13 cellular contexts compared by ENCODE assay signal in genomic region chr2:241773511-241774418, GRCh38. TPM values are rescaled to one million over a fixed set of nuclear protein-coding genes. Genes with fewer than 3 reads are reported as not detected.
A peak's percentile ranks its signal among the peaks of the same experiment; 100 is the strongest.
DNase-seq lines count a peak whose midpoint lies in the region; ATAC-seq and TF ChIP-seq lines count a peak whose summit lies in the region.
"Had no signal": no experiment of that assay in that cellular context is flagged by ENCODE, and none has a peak within 500 bp of the region (broad histone marks: within the 10 kb centered on the region; RNA-seq: fewer than 3 reads in every experiment).

No MANE protein-coding gene starts in this region.

- in situ Hi-C loops in IMR-90 (cut with MboI; ENCODE audit: low sequenced_read_pairs), result no loop called here

- H3K9me3 ChIP-seq in IMR-90 (ENCODE audit: control insufficient read depth, insufficient read depth, low read length), result no peaks in the 10 kb centered on the region
- H3K9me3 ChIP-seq in SK-N-SH, result no peaks in the 10 kb centered on the region
- H3K9me3 ChIP-seq: gastroesophageal sphincter, tibial artery had no signal

- H3K56ac ChIP-seq in IMR-90 (ENCODE audit: extremely low read depth, insufficient read depth, low read length) (no peak overlapping the region), mesendoderm (ENCODE audit: low read length) (peak overlapping the region; percentile 7)

- peaks cover 16% of the 10 kb centered on the region for H3K36me3 Mint-ChIP-seq in Calu3 (ENCODE audit: insufficient read depth, unreplicated experiment)
- no peaks in the 10 kb centered on the region for H3K36me3 Mint-ChIP-seq in activated naive CD4-positive, alpha-beta T cell treated with anti-CD3 and anti-CD28 coated beads, Interleukin-2, amount 10 ng/mL, durations not matched to agents 7 days and 5 days

- TF ChIP-seq CTCF in Calu3 (IDR thresholded peaks at IDR 0.05; ENCODE audit: unreplicated experiment), result no peak
- TF ChIP-seq CTCF in IMR-90 (conservative IDR thresholded peaks at IDR 0.05; ENCODE audit: low read depth, low read length), result no peak
- no peak for TF ChIP-seq CTCF in SK-N-SH (IDR thresholded peaks at IDR 0.05)
- no peak for TF ChIP-seq CTCF in foreskin keratinocyte (conservative IDR thresholded peaks at IDR 0.05)

- H2BK20ac ChIP-seq in IMR-90 (ENCODE audit: low read depth, low read length), result no peak overlapping the region

- no peak overlapping the region for H4K8ac ChIP-seq in IMR-90 (ENCODE audit: low read depth in 2 of 2, low read length in 2 of 2)
- no peak overlapping the region for H4K8ac ChIP-seq in mesendoderm (ENCODE audit: low read depth, low read length)

- H3K4me3 Mint-ChIP-seq in Calu3 (ENCODE audit: low read depth, unreplicated experiment), result no peak overlapping the region
- H3K4me3 Mint-ChIP-seq in activated naive CD4-positive, alpha-beta T cell treated with anti-CD3 and anti-CD28 coated beads, Interleukin-2, amount 10 ng/mL, durations not matched to agents 7 days and 5 days, result no peak overlapping the region
- H3K4me3 Mint-ChIP-seq: activated naive CD4-positive, alpha-beta T cell treated with anti-CD3 and anti-CD28 coated beads for 36 hours had no signal

- H2BK5ac ChIP-seq in IMR-90 (ENCODE audit: low read depth, low read length, poor library complexity, severe bottlenecking) (no peak overlapping the region), mesendoderm (ENCODE audit: low read length) (no peak overlapping the region)

- H3K4me2 ChIP-seq in IMR-90 (ENCODE audit: low read depth, low read length) (no peak overlapping the region), SK-N-SH (no peak overlapping the region), mesendoderm (ENCODE audit: low read length) (no peak overlapping the region)

- H3K36me3 ChIP-seq in IMR-90 (ENCODE audit: control insufficient read depth, insufficient read depth, low read length) (no peaks in the 10 kb centered on the region), SK-N-SH (replicated peaks in 1 of 2; ENCODE audit: control insufficient read depth in 1 of 2, insufficient read depth in 2 of 2, low read length in 1 of 2) (no peaks in the 10 kb centered on the region), mesendoderm (ENCODE audit: control insufficient read depth, insufficient read depth, low read length) (no peaks in the 10 kb centered on the region)

- no peak overlapping the region for H3K14ac ChIP-seq in IMR-90 (replicated peaks; ENCODE audit: low read depth, low read length)

- ATAC-seq in IMR-90 (ENCODE audit: low read depth), result no peak
- no peak for ATAC-seq in HG02571 (IDR thresholded peaks at IDR 0.05; ENCODE audit: unreplicated experiment)
- ATAC-seq in foreskin keratinocyte, result no peak
- ATAC-seq: gastroesophageal sphincter had no signal

- BruUV-seq in Calu3 (replicated peaks; lab: Mats Ljungman, UMichigan) (no TSS peak), IMR-90 (replicated peaks; lab: Mats Ljungman, UMichigan) (no TSS peak)

- TF ChIP-seq EP300 in SK-N-SH (IDR thresholded peaks at IDR 0.05; ENCODE audit: borderline replicate concordance in 1 of 2, low read depth in 1 of 2, low read length in 1 of 2), result no peak

- H3K27me3 Mint-ChIP-seq in Calu3 (ENCODE audit: unreplicated experiment), result no peaks in the 10 kb centered on the region
- peaks cover 9% of the 10 kb centered on the region for H3K27me3 Mint-ChIP-seq in activated naive CD4-positive, alpha-beta T cell treated with anti-CD3 and anti-CD28 coated beads, Interleukin-2, amount 10 ng/mL, durations not matched to agents 7 days and 5 days

- no peak overlapping the region for H3K18ac ChIP-seq in IMR-90 (ENCODE audit: low read depth, low read length)
- no peak overlapping the region for H3K18ac ChIP-seq in mesendoderm (ENCODE audit: low read length)

- no peaks in the 10 kb centered on the region for H3K79me1 ChIP-seq in IMR-90 (ENCODE audit: low read depth in 1 of 2, low read length in 2 of 2)
- H3K79me1 ChIP-seq in mesendoderm (ENCODE audit: low read length), result no peaks in the 10 kb centered on the region

- intact Hi-C loops in Calu3 (cut with micrococcal nuclease; ENCODE audit: unreplicated experiment) (no loop called here), IMR-90 (cut with micrococcal nuclease) (no loop called here)

- no peaks in the 10 kb centered on the region; the same call in 1 of the 2 replicates for H4K20me1 ChIP-seq in IMR-90 (ENCODE audit: insufficient read depth, low read length)
- no peaks in the 10 kb centered on the region for H4K20me1 ChIP-seq in SK-N-SH (ENCODE audit: insufficient read depth)

- no peak overlapping the region for H3K27ac Mint-ChIP-seq in Calu3 (ENCODE audit: unreplicated experiment)
- no peak overlapping the region for H3K27ac Mint-ChIP-seq in activated naive CD4-positive, alpha-beta T cell treated with anti-CD3 and anti-CD28 coated beads, Interleukin-2, amount 10 ng/mL, durations not matched to agents 7 days and 5 days
- H3K27ac Mint-ChIP-seq: activated naive CD4-positive, alpha-beta T cell treated with anti-CD3 and anti-CD28 coated beads for 36 hours had no signal

- peaks cover 12% of the 10 kb centered on the region for H3K4me1 ChIP-seq in IMR-90 (ENCODE audit: control insufficient read depth, insufficient read depth, low read length)
- peaks cover 11 to 20% of the 10 kb centered on the region in 2 experiments; a peak in 2 of 4 replicates for H3K4me1 ChIP-seq in SK-N-SH (ENCODE audit: control insufficient read depth in 1 of 2, insufficient read depth in 2 of 2, low read depth in 1 of 2, low read length in 1 of 2)
- H3K4me1 ChIP-seq in mesendoderm (ENCODE audit: control insufficient read depth, low read depth, low read length), result peaks cover 4% of the 10 kb centered on the region
- no peaks in the 10 kb centered on the region for H3K4me1 ChIP-seq in foreskin keratinocyte

- CTCF ChIA-PET in Calu3 (lab: Charles Lee) (interaction anchor here (1.2 kb wide), 1 partner anchor 10 kb away, joined by 4 read pairs; no protein-coding TSS in a partner anchor), IMR-90 (lab: Yijun Ruan, JAX) (no interaction called here), SK-N-SH (lab: Yijun Ruan, JAX) (interaction anchor here (0.8 to 2.1 kb wide), 6 partner anchors 9 to 104 kb away, joined by 3 to 5 read pairs (median 4); no protein-coding TSS in a partner anchor)
- CTCF ChIA-PET in activated naive CD4-positive, alpha-beta T cell treated with anti-CD3 and anti-CD28 coated beads, Interleukin-2, amount 10 ng/mL, durations not matched to agents 7 days and 5 days (lab: Charles Lee), result interaction anchor here (1.3 kb wide), 1 partner anchor 31 kb away, joined by 4 read pairs; no protein-coding TSS in a partner anchor

- no peaks in the 10 kb centered on the region for H3K79me2 ChIP-seq in SK-N-SH (ENCODE audit: insufficient read depth)
- no peaks in the 10 kb centered on the region for H3K79me2 ChIP-seq in mesendoderm (ENCODE audit: control insufficient read depth, insufficient read depth, low read length)

- dilution Hi-C loops in IMR-90 (cut with HindIII; ENCODE audit: low sequenced_read_pairs, unreplicated experiment), result no loop called here

- H3K4me3 ChIP-seq in IMR-90 (ENCODE audit: insufficient read depth, low read depth, low read length), result no peak overlapping the region
- H3K4me3 ChIP-seq in SK-N-SH (ENCODE audit: low read depth in 2 of 2, low read length in 1 of 2), result no peak overlapping the region
- H3K4me3 ChIP-seq in mesendoderm (ENCODE audit: low read length), result no peak overlapping the region
- H3K4me3 ChIP-seq: gastroesophageal sphincter, tibial artery had no signal

- H3K23ac ChIP-seq in IMR-90 (ENCODE audit: low read depth, low read length) (no peak overlapping the region), mesendoderm (ENCODE audit: low read length) (no peak overlapping the region)

- H3K9me1 ChIP-seq in IMR-90 (ENCODE audit: insufficient read depth, low read length), result no peaks in the 10 kb centered on the region

- H3K27me3 ChIP-seq in IMR-90 (ENCODE audit: control insufficient read depth, insufficient read depth, low read length) (no peaks in the 10 kb centered on the region; the same call in 1 of the 2 replicates), SK-N-SH (ENCODE audit: insufficient read depth) (no peaks in the 10 kb centered on the region), mesendoderm (ENCODE audit: insufficient read depth, low read length, poor library complexity) (no peaks in the 10 kb centered on the region), foreskin keratinocyte (peaks cover 64% of the 10 kb centered on the region)

- peak overlapping the region; percentile 70 for H2AK9ac ChIP-seq in IMR-90 (replicated peaks; ENCODE audit: low read depth, low read length, poor library complexity)

- H2BK120ac ChIP-seq in IMR-90 (ENCODE audit: low read depth, low read length), result no peak overlapping the region
- H2BK120ac ChIP-seq in mesendoderm (ENCODE audit: low read depth, low read length), result no peak overlapping the region

- no peaks in the 10 kb centered on the region for H3F3A ChIP-seq in SK-N-SH (replicated peaks; ENCODE audit: insufficient read depth)

- DNase-seq in Calu3 (peak; percentile 43), IMR-90 (no peak), SK-N-SH (peak; percentile 39), mesendoderm (no peak), foreskin keratinocyte (no peak), pons (ENCODE audit: low spot score) (no peak)
- no peak for DNase-seq in activated naive CD4-positive, alpha-beta T cell treated with anti-CD3 and anti-CD28 coated beads, Interleukin-2, amount 10 ng/mL, durations not matched to agents 7 days and 5 days
- DNase-seq: activated naive CD4-positive, alpha-beta T cell treated with anti-CD3 and anti-CD28 coated beads for 36 hours had no signal

- POLR2A ChIA-PET in IMR-90 (lab: Charles Lee; ENCODE audit: unreplicated experiment) (no interaction called here), SK-N-SH (lab: Yijun Ruan, JAX) (no interaction called here)

- no peak overlapping the region for H4K5ac ChIP-seq in IMR-90 (ENCODE audit: low read depth, low read length)
- H4K5ac ChIP-seq in mesendoderm (ENCODE audit: low read length), result no peak overlapping the region

- H3K4me1 Mint-ChIP-seq in Calu3 (ENCODE audit: low read depth, unreplicated experiment), result peaks cover 9% of the 10 kb centered on the region
- H3K4me1 Mint-ChIP-seq in activated naive CD4-positive, alpha-beta T cell treated with anti-CD3 and anti-CD28 coated beads, Interleukin-2, amount 10 ng/mL, durations not matched to agents 7 days and 5 days, result peaks cover 11% of the 10 kb centered on the region

- H2AK5ac ChIP-seq in IMR-90 (ENCODE audit: low read depth, low read length) (no peak overlapping the region), mesendoderm (ENCODE audit: low read length) (no peak overlapping the region)

- no peaks in the 10 kb centered on the region for H3K9me2 ChIP-seq in SK-N-SH

- no peak overlapping the region for H4K91ac ChIP-seq in IMR-90 (ENCODE audit: insufficient read depth, low read depth, low read length)

- H3K9me3 Mint-ChIP-seq in Calu3 (ENCODE audit: low read depth, unreplicated experiment), result no peaks in the 10 kb centered on the region
- no peaks in the 10 kb centered on the region for H3K9me3 Mint-ChIP-seq in activated naive CD4-positive, alpha-beta T cell treated with anti-CD3 and anti-CD28 coated beads, Interleukin-2, amount 10 ng/mL, durations not matched to agents 7 days and 5 days
- H3K9me3 Mint-ChIP-seq: activated naive CD4-positive, alpha-beta T cell treated with anti-CD3 and anti-CD28 coated beads for 36 hours had no signal

- TF ChIP-seq RAD21 in IMR-90 (IDR thresholded peaks at IDR 0.05; ENCODE audit: low read length) (no peak), SK-N-SH (IDR thresholded peaks at IDR 0.05; ENCODE audit: low read length) (no peak)

- H3K4ac ChIP-seq in IMR-90 (ENCODE audit: low read depth, low read length) (no peak overlapping the region), mesendoderm (ENCODE audit: low read depth, low read length) (no peak overlapping the region)

- H2AFZ ChIP-seq in IMR-90 (replicated peaks; ENCODE audit: low read length, poor library complexity) (no peak overlapping the region), SK-N-SH (ENCODE audit: low read depth) (no peak overlapping the region)

- H3K27ac ChIP-seq in IMR-90 (ENCODE audit: insufficient read depth, low read length) (no peak overlapping the region), SK-N-SH (ENCODE audit: low read depth in 2 of 2, low read length in 1 of 2) (no peak overlapping the region), mesendoderm (ENCODE audit: low read depth, low read length) (no peak overlapping the region), foreskin keratinocyte (no peak overlapping the region)
- H3K27ac ChIP-seq: gastroesophageal sphincter, RWPE1, tibial artery had no signal

- WGBS in IMR-90 (ENCODE audit: extremely low coverage in 2 of 2, insufficient read length in 1 of 2), 2 experiments, result 100% methylated on average over 1 of the region's 29 CpGs; no CpG with 5 or more reads in 1 of the 2 experiments
- WGBS in SK-N-SH (ENCODE audit: low lambda C conversion rate), result 73% methylated on average over 4 of the region's 29 CpGs
- no CpG with 5 or more reads among the region's 29 CpGs for WGBS in mesendoderm (ENCODE audit: extremely low coverage, insufficient coverage, low lambda C conversion rate)

- TF ChIP-seq POLR2A in IMR-90 (IDR thresholded peaks at IDR 0.05; ENCODE audit: low read depth, low read length), result no peak

- H3K9ac ChIP-seq in IMR-90 (ENCODE audit: low read depth, low read length) (no peak overlapping the region), SK-N-SH (no peak overlapping the region), mesendoderm (ENCODE audit: low read length) (no peak overlapping the region)

- H2BK15ac ChIP-seq in IMR-90 (ENCODE audit: low read depth, low read length) (no peak overlapping the region), mesendoderm (replicated peaks; ENCODE audit: low read depth) (no peak overlapping the region)

RNA-seq across cellular contexts. Expression of gene GAL3ST2, which starts 2.9 kb away (rescaled TPM):
- total RNA-seq in Calu3 (2022) (0.27 TPM in 1 of 2 replicates, not detected in the other), IMR-90 (2012; rRNA removed) (not detected in 2 replicates), foreskin keratinocyte (not detected in 2 replicates)
- polyA plus RNA-seq in IMR-90 (2012; rRNA removed) (0.07 TPM in 1 of 2 replicates, not detected in the other), SK-N-SH (2012; rRNA removed) (0.10 and 0.15 TPM in 2 replicates), foreskin keratinocyte (not detected in 2 replicates)
- 0.10 TPM in 1 of 2 replicates, not detected in the other for polyA plus RNA-seq in IMR-90 (2012; cell fraction: cytosol; rRNA removed)
- 0.26 and 0.51 TPM in 2 replicates for polyA plus RNA-seq in IMR-90 (2012; cell fraction: nucleus; rRNA removed; ENCODE audit: low replicate concordance)
- 0.04 TPM in 1 of 2 replicates, not detected in the other for polyA plus RNA-seq in SK-N-SH (2012; cell fraction: cytosol; rRNA removed)
- polyA plus RNA-seq in SK-N-SH (2012; cell fraction: nucleus; rRNA removed), result 0.74 and 1.0 TPM in 2 replicates
- polyA plus RNA-seq in mesendoderm (2013, experiment 1 of 2), result not detected
- polyA plus RNA-seq in mesendoderm (2013, experiment 2 of 2), result 0.04 TPM
- total RNA-seq: activated naive CD4-positive, alpha-beta T cell treated with anti-CD3 and anti-CD28 coated beads for 36 hours; lung microvascular endothelial cell had no signal

RNA-seq across cellular contexts. Expression of gene NEU4, which starts 35.2 kb away (rescaled TPM):
- total RNA-seq in Calu3 (2022) (0.14 and 0.37 TPM in 2 replicates), IMR-90 (2012; rRNA removed) (not detected in 2 replicates), foreskin keratinocyte (not detected in 2 replicates)
- polyA plus RNA-seq in IMR-90 (2012; rRNA removed) (not detected in 2 replicates), SK-N-SH (2012; rRNA removed) (0.05 TPM in 1 of 2 replicates, not detected in the other), foreskin keratinocyte (not detected in 2 replicates)
- polyA plus RNA-seq in IMR-90 (2012; cell fraction: cytosol; rRNA removed), result not detected in 2 replicates
- polyA plus RNA-seq in IMR-90 (2012; cell fraction: nucleus; rRNA removed; ENCODE audit: low replicate concordance), result 0.07 TPM in 2 replicates
- polyA plus RNA-seq in SK-N-SH (2012; cell fraction: cytosol; rRNA removed), result 0.03 and 0.07 TPM in 2 replicates
- polyA plus RNA-seq in SK-N-SH (2012; cell fraction: nucleus; rRNA removed), result 0.54 and 0.62 TPM in 2 replicates
- polyA plus RNA-seq in mesendoderm (2013, experiment 1 of 2), result 0.04 TPM
- 0.04 TPM for polyA plus RNA-seq in mesendoderm (2013, experiment 2 of 2)
- total RNA-seq: activated naive CD4-positive, alpha-beta T cell treated with anti-CD3 and anti-CD28 coated beads for 36 hours had no signal

RNA-seq across cellular contexts. Expression of gene D2HGDH, which starts 39.3 kb away (rescaled TPM):
- total RNA-seq in Calu3 (2022), result 51.1 and 53.3 TPM in 2 replicates
- 6.3 and 8.3 TPM in 2 replicates for total RNA-seq in IMR-90 (2012; rRNA removed)
- 22.1 and 23.0 TPM in 2 replicates for polyA plus RNA-seq in IMR-90 (2012; rRNA removed)
- polyA plus RNA-seq in IMR-90 (2012; cell fraction: cytosol; rRNA removed), result 18.3 and 27.2 TPM in 2 replicates
- polyA plus RNA-seq in IMR-90 (2012; cell fraction: nucleus; rRNA removed; ENCODE audit: low replicate concordance), result 193 and 430 TPM in 2 replicates
- polyA plus RNA-seq in SK-N-SH (2012; rRNA removed), result 33.7 and 36.3 TPM in 2 replicates
- polyA plus RNA-seq in SK-N-SH (2012; cell fraction: cytosol; rRNA removed), result 12.4 and 18.7 TPM in 2 replicates
- 210 and 218 TPM in 2 replicates for polyA plus RNA-seq in SK-N-SH (2012; cell fraction: nucleus; rRNA removed)
- polyA plus RNA-seq in mesendoderm (2013, experiment 1 of 2), result 1.6 TPM
- 1.9 TPM for polyA plus RNA-seq in mesendoderm (2013, experiment 2 of 2)
- total RNA-seq in foreskin keratinocyte, result 7.7 and 10.8 TPM in 2 replicates
- 7.4 and 13.0 TPM in 2 replicates for polyA plus RNA-seq in foreskin keratinocyte

Comparison
In these comparisons a context has a peak if more than half of its experiments do, and no peak if none do; other contexts are left out.
1. DNase-seq: peak in Calu3 (single experiment) and SK-N-SH (single experiment); none in IMR-90 (single experiment), mesendoderm (single experiment), activated naive CD4-positive, alpha-beta T cell treated with anti-CD3 and anti-CD28 coated beads, Interleukin-2, amount 10 ng/mL, durations not matched to agents 7 days and 5 days (single experiment), foreskin keratinocyte (0 of 2) and pons (single experiment).